ENCODE assay signal across 8 cellular contexts in genomic region chr17:78343099-78343432, GRCh38. TPM values are rescaled to one million over a fixed set of nuclear protein-coding genes. Genes with fewer than 3 reads are reported as not detected.
A peak's percentile ranks its signal among the peaks of the same experiment; 100 is the strongest.
DNase-seq lines count a peak whose midpoint lies in the region; ATAC-seq and TF ChIP-seq lines count a peak whose summit lies in the region.

No MANE protein-coding gene starts in this region.

- TF ChIP-seq CTCF in fibroblast of villous mesenchyme (IDR thresholded peaks at IDR 0.05; ENCODE audit: insufficient read depth, low read depth, low read length) (no peak), psoas muscle (IDR thresholded peaks at IDR 0.05) (no peak)

- POLR2A ChIA-PET in activated CD8-positive, alpha-beta T cell treated with anti-CD3 and anti-CD28 coated beads, Interleukin-2, amount 10 ng/mL, durations not matched to agents 7 days and 5 days (lab: Charles Lee), result interaction anchor here (1.3 to 2.4 kb wide), 2 partner anchors 14 kb away, joined by 4 to 11 read pairs; no protein-coding TSS in a partner anchor

- ATAC-seq in activated CD8-positive, alpha-beta T cell treated with anti-CD3 and anti-CD28 coated beads, Interleukin-2, amount 10 ng/mL, durations not matched to agents 7 days and 5 days, result peak; percentile 51
- ATAC-seq in psoas muscle (peak in 3 of 4 donors; percentile 17 to 23 (median 20)), HG02981 (IDR thresholded peaks at IDR 0.05; ENCODE audit: unreplicated experiment) (no peak), HG03280 (IDR thresholded peaks at IDR 0.05; ENCODE audit: unreplicated experiment) (no peak)

- H3K9me3 ChIP-seq in psoas muscle, result no peaks in the 10 kb centered on the region

- no peaks in the 10 kb centered on the region for H3K36me3 Mint-ChIP-seq in activated CD8-positive, alpha-beta T cell treated with anti-CD3 and anti-CD28 coated beads, Interleukin-2, amount 10 ng/mL, durations not matched to agents 7 days and 5 days (ENCODE audit: low read depth)

- no peaks in the 10 kb centered on the region for H3K36me3 ChIP-seq in psoas muscle (ENCODE audit: insufficient read depth in 1 of 2, low read depth in 1 of 2)

- peaks cover 63% of the 10 kb centered on the region for H3K4me1 ChIP-seq in psoas muscle

- no peaks in the 10 kb centered on the region for H3K27me3 ChIP-seq in psoas muscle (ENCODE audit: insufficient read depth in 3 of 3, low read length in 2 of 3)

- peak overlapping the region; percentile 98 for H3K27ac ChIP-seq in psoas muscle

- peak overlapping the region; percentile 81 for H3K27ac Mint-ChIP-seq in activated CD8-positive, alpha-beta T cell treated with anti-CD3 and anti-CD28 coated beads, Interleukin-2, amount 10 ng/mL, durations not matched to agents 7 days and 5 days

- peak overlapping the region; percentile 5 for H3K4me3 Mint-ChIP-seq in activated CD8-positive, alpha-beta T cell treated with anti-CD3 and anti-CD28 coated beads, Interleukin-2, amount 10 ng/mL, durations not matched to agents 7 days and 5 days

- CTCF ChIA-PET in activated CD8-positive, alpha-beta T cell treated with anti-CD3 and anti-CD28 coated beads, Interleukin-2, amount 10 ng/mL, durations not matched to agents 7 days and 5 days (lab: Charles Lee), result interaction anchor here (1.0 to 2.4 kb wide), 4 partner anchors 13 to 18 kb away, joined by 4 to 11 read pairs (median 6); no protein-coding TSS in a partner anchor

- no peaks in the 10 kb centered on the region for H3K9me3 Mint-ChIP-seq in activated CD8-positive, alpha-beta T cell treated with anti-CD3 and anti-CD28 coated beads, Interleukin-2, amount 10 ng/mL, durations not matched to agents 7 days and 5 days (ENCODE audit: insufficient read depth)

- intact Hi-C loops in psoas muscle (cut with DNase I), result no loop called here

- DNase-seq in activated CD8-positive, alpha-beta memory T cell treated with anti-CD3 and anti-CD28 coated beads for 24 hours, result peak; percentile 71
- no peak for DNase-seq in activated CD8-positive, alpha-beta memory T cell treated with anti-CD3 and anti-CD28 coated beads, Interleukin-2, amount 50 U/mL, for 48 hours
- no peak for DNase-seq in activated CD8-positive, alpha-beta T cell treated with anti-CD3 and anti-CD28 coated beads, Interleukin-2, amount 10 ng/mL, durations not matched to agents 7 days and 5 days
- DNase-seq in fibroblast of villous mesenchyme (ENCODE audit: low read depth), result peak; percentile 91
- peak; percentile 83 to 87 for DNase-seq in psoas muscle
- DNase-seq in NCI-H187 treated with DMSO at 0.1 percent for 48 hours (lab: John Stamatoyannopoulos, UW), result no peak

- no peak overlapping the region for H3K4me3 ChIP-seq in fibroblast of villous mesenchyme (ENCODE audit: low read depth, low read length)
- peak overlapping the region; percentile 56 for H3K4me3 ChIP-seq in psoas muscle

- peaks cover 40% of the 10 kb centered on the region for H3K4me1 Mint-ChIP-seq in activated CD8-positive, alpha-beta T cell treated with anti-CD3 and anti-CD28 coated beads, Interleukin-2, amount 10 ng/mL, durations not matched to agents 7 days and 5 days (ENCODE audit: low read depth)

- WGBS in psoas muscle, 3 donors, result 21 to 36% (median 32%) methylated on average over 5 to 6 of the region's 6 CpGs

- peaks cover 21% of the 10 kb centered on the region for H3K27me3 Mint-ChIP-seq in activated CD8-positive, alpha-beta T cell treated with anti-CD3 and anti-CD28 coated beads, Interleukin-2, amount 10 ng/mL, durations not matched to agents 7 days and 5 days (ENCODE audit: low read depth)

RNA-seq across cellular contexts. Expression of gene SOCS3, which starts 16.8 kb away (rescaled TPM):
- 1 to 10 TPM; 9.1 TPM for total RNA-seq in activated CD8-positive, alpha-beta T cell treated with anti-CD3 and anti-CD28 coated beads, Interleukin-2, amount 10 ng/mL, durations not matched to agents 7 days and 5 days
- total RNA-seq in fibroblast of villous mesenchyme (59.6 and 70.0 TPM in 2 replicates), psoas muscle (10 to 100 TPM in 3 of 4 donors, 1 to 10 TPM in 1; 8.5 to 43.5 (median 23.6) TPM)
- polyA plus RNA-seq in psoas muscle, result 10 to 100 TPM in 1 of 3 donors, 1 to 10 TPM in 2; 5.3 to 24.4 (median 7.5) TPM

RNA-seq across cellular contexts. Expression of gene PGS1, which starts 35.4 kb away (rescaled TPM):
- 10 to 100 TPM; 46.5 to 51.0 TPM for total RNA-seq in activated CD8-positive, alpha-beta T cell treated with anti-CD3 and anti-CD28 coated beads, Interleukin-2, amount 10 ng/mL, durations not matched to agents 7 days and 5 days
- total RNA-seq in fibroblast of villous mesenchyme (30.9 and 35.4 TPM in 2 replicates), psoas muscle (10 to 100 TPM; 15.0 to 24.2 (median 20.3) TPM)
- polyA plus RNA-seq in psoas muscle, result 10 to 100 TPM; 10.2 to 16.3 (median 15.5) TPM

Comparison
In these comparisons a context has a peak if more than half of its experiments do, and no peak if none do; other contexts are left out.
1. DNase-seq: peak in activated CD8-positive, alpha-beta memory T cell treated with anti-CD3 and anti-CD28 coated beads for 24 hours (single experiment), fibroblast of villous mesenchyme (single experiment) and psoas muscle (2 of 2); none in activated CD8-positive, alpha-beta memory T cell treated with anti-CD3 and anti-CD28 coated beads, Interleukin-2, amount 50 U/mL, for 48 hours (single experiment), activated CD8-positive, alpha-beta T cell treated with anti-CD3 and anti-CD28 coated beads, Interleukin-2, amount 10 ng/mL, durations not matched to agents 7 days and 5 days (single experiment) and NCI-H187 treated with DMSO at 0.1 percent for 48 hours (single experiment).
2. ATAC-seq: peak in activated CD8-positive, alpha-beta T cell treated with anti-CD3 and anti-CD28 coated beads, Interleukin-2, amount 10 ng/mL, durations not matched to agents 7 days and 5 days (single experiment) and psoas muscle (3 of 4); none in HG02981 (single experiment) and HG03280 (single experiment).